20 cellular contexts compared by ENCODE assay signal in the genomic region with DNA sequence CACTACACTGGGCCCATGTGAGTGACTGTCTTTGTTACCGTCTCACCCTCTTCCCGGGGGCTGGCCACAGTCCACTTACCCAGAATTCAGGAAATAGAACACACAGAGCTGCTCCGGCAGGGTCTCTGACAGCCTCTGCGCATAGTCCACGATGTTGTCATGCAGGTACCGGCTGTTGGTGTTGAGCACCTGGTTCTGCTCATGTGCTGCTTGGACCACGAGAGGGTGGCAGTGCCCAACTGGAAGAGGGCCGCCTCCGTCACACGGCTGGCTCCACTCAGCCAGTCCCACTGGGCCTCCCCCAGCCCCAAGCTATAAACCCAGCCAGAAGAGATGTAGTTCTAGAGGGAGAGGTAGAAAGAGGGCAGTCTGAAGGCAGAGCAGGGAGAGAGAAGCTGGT. TPM values are rescaled to one million over a fixed set of nuclear protein-coding genes. Genes with fewer than 3 reads are reported as not detected.
DNase-seq lines count a peak whose midpoint lies in the region; ATAC-seq, FAIRE-seq and TF ChIP-seq lines count a peak whose summit lies in the region.
"Had no signal": no experiment of that assay in that cellular context is flagged by ENCODE, and none has a peak within 500 bp of the region (broad histone marks: within the 10 kb centered on the region; RNA-seq: fewer than 3 reads in every experiment).

No MANE protein-coding gene starts in this region.

- no peak overlapping the region for H2BK12ac ChIP-seq in H1 (ENCODE audit: low read depth, low read length)

- TF ChIP-seq RAD21 in H1 (IDR thresholded peaks at IDR 0.05 in 1 of 2, conservative IDR thresholded peaks at IDR 0.05 in 1 of 2; ENCODE audit: low read depth in 2 of 2, low read length in 2 of 2), result no peak

- TF ChIP-seq CTCF in RWPE1 (conservative IDR thresholded peaks at IDR 0.05; ENCODE audit: low read depth) (no peak), H1 (IDR thresholded peaks at IDR 0.05; ENCODE audit: control extremely low read depth in 1 of 3, insufficient read depth in 1 of 3, low read depth in 1 of 3, low read length in 3 of 3) (no peak), psoas muscle (IDR thresholded peaks at IDR 0.05) (no peak), tibial nerve (IDR thresholded peaks at IDR 0.05) (no peak)

- DNase-seq in activated CD4-positive, alpha-beta T cell treated with anti-CD3 and anti-CD28 coated beads, Interleukin-2, amount 10 ng/mL, durations not matched to agents 24 days and 14 days, result no peak
- no peak for DNase-seq in activated CD4-positive, alpha-beta T cell treated with anti-CD3 and anti-CD28 coated beads for 48 hours
- no peak for DNase-seq in RWPE1 (ENCODE audit: low spot score)
- no peak for DNase-seq in H1 (ENCODE audit: low read depth in 1 of 2, low spot score in 2 of 2)
- DNase-seq in psoas muscle, result peak in 1 of 2 donors; percentile 34
- DNase-seq in NCI-H1417 (lab: John Stamatoyannopoulos, UW), result no peak
- DNase-seq in tibial nerve (ENCODE audit: low spot score in 2 of 2), result no peak
- DNase-seq: activated CD4-positive, alpha-beta T cell treated with anti-CD3 and anti-CD28 coated beads for 4 hours; DMS79; dorsolateral prefrontal cortex; NCI-H1417 treated with DMSO at 0.1 percent for 48 hours; NCI-H69; SK-N-SH had no signal

- no peak overlapping the region for H3K4ac ChIP-seq in H1 (replicated peaks; ENCODE audit: insufficient read length, low read depth, low read length)

- H3K27me3 ChIP-seq in H1 (replicated peaks in 1 of 4; ENCODE audit: control insufficient read depth in 3 of 4, extremely low read depth in 1 of 4, insufficient read depth in 3 of 4, low read length in 3 of 4), result no peaks in the 10 kb centered on the region
- H3K27me3 ChIP-seq in psoas muscle (ENCODE audit: insufficient read depth in 3 of 3, low read length in 2 of 3), result no peaks in the 10 kb centered on the region
- no peaks in the 10 kb centered on the region for H3K27me3 ChIP-seq in tibial nerve
- H3K27me3 ChIP-seq: dorsolateral prefrontal cortex, neural progenitor cell had no signal

- WGBS in H1 (ENCODE audit: extremely low coverage in 1 of 2, insufficient coverage in 1 of 2, insufficient read length in 1 of 2, insufficient replicate concordance in 2 of 2, low coverage in 1 of 2, low lambda C conversion rate in 2 of 2, missing lambda C conversion rate in 1 of 2), 2 experiments, result 91% methylated on average over 10 of the region's 10 CpGs; no CpG with 5 or more reads in 1 of the 2 experiments
- 87 to 90% (median 88%) methylated on average over 10 of the region's 10 CpGs for WGBS in psoas muscle, 3 donors
- 91% methylated on average over 10 of the region's 10 CpGs for WGBS in tibial nerve, 2 donors

- intact Hi-C loops in activated CD4-positive, alpha-beta T cell treated with anti-CD3 and anti-CD28 coated beads, Interleukin-2, amount 10 ng/mL, durations not matched to agents 24 days and 14 days (cut with micrococcal nuclease), result loop anchor here (5.0 to 10.0 kb wide), 2 partner anchors 397 to 1325 kb away; partner anchors contain the start of genes CLK4 and RUFY1
- intact Hi-C loops in psoas muscle (cut with DNase I), result loop anchor here in 1 of 2 donors (5.0 kb wide), 1 partner anchor 362 kb away; the partner anchor contains the start of gene COL23A1

- no peak overlapping the region for H3K4me2 ChIP-seq in H1 (ENCODE audit: insufficient read depth in 1 of 2, low read depth in 2 of 2, low read length in 2 of 2)
- H3K4me2 ChIP-seq: neural progenitor cell had no signal

- peak overlapping the region; percentile 91 for H3K4me3 Mint-ChIP-seq in activated CD4-positive, alpha-beta T cell treated with anti-CD3 and anti-CD28 coated beads, Interleukin-2, amount 10 ng/mL, durations not matched to agents 24 days and 14 days

- no peak overlapping the region for H3K56ac ChIP-seq in H1 (replicated peaks; ENCODE audit: insufficient read length, low read depth, low read length)

- H4K8ac ChIP-seq in H1 (ENCODE audit: extremely low read depth, insufficient read depth, low read length), result peak overlapping the region; percentile 45; the same call in 1 of the 2 replicates

- peaks cover 7 to 35% (median 18%) of the 10 kb centered on the region in 4 experiments; a peak in 6 of 8 replicates for H3K36me3 ChIP-seq in H1 (ENCODE audit: control insufficient read depth in 2 of 4, insufficient read depth in 4 of 4, low read length in 3 of 4)
- H3K36me3 ChIP-seq in psoas muscle (ENCODE audit: insufficient read depth in 1 of 2, low read depth in 1 of 2), result peaks cover 3 to 55% of the 10 kb centered on the region in 2 donors
- H3K36me3 ChIP-seq in tibial nerve, result peaks cover 0 to 66% (median 0%) of the 10 kb centered on the region in 3 donors
- H3K36me3 ChIP-seq: neural progenitor cell had no signal

- TF ChIP-seq POLR2A in H1 (IDR thresholded peaks at IDR 0.05; ENCODE audit: control extremely low read depth in 1 of 2, low read depth in 2 of 2, low read length in 2 of 2) (no peak), tibial nerve (IDR thresholded peaks at IDR 0.05) (no peak)

- TF ChIP-seq EP300 in H1 (IDR thresholded peaks at IDR 0.05; ENCODE audit: borderline replicate concordance in 1 of 2, low read depth in 2 of 2, low read length in 2 of 2) (no peak), tibial nerve (IDR thresholded peaks at IDR 0.05) (no peak)

- FAIRE-seq in H1 (lab: Jason Lieb, UNC), result no peak
- FAIRE-seq: A549, islet of Langerhans, urothelium cell line had no signal

- peaks cover 0 to 5% of the 10 kb centered on the region in 2 experiments for H4K20me1 ChIP-seq in H1 (replicated peaks in 1 of 2; ENCODE audit: control insufficient read depth in 1 of 2, insufficient read depth in 2 of 2, low read length in 2 of 2)

- H3K36me3 Mint-ChIP-seq in activated CD4-positive, alpha-beta T cell treated with anti-CD3 and anti-CD28 coated beads, Interleukin-2, amount 10 ng/mL, durations not matched to agents 24 days and 14 days (ENCODE audit: low read depth), result peaks cover 61% of the 10 kb centered on the region

- peaks cover 3% of the 10 kb centered on the region; the same call in 1 of the 2 replicates for H3K23me2 ChIP-seq in H1 (ENCODE audit: low read depth, low read length)

- H2BK15ac ChIP-seq in H1 (ENCODE audit: low read length), result no peak overlapping the region

- no peak overlapping the region for H2BK20ac ChIP-seq in H1 (ENCODE audit: low read length)

- no peak overlapping the region for H4K91ac ChIP-seq in H1 (replicated peaks; ENCODE audit: insufficient read length, low read length)

- ATAC-seq in psoas muscle (no peak), HG02973 (IDR thresholded peaks at IDR 0.05; ENCODE audit: unreplicated experiment) (no peak)
- ATAC-seq: A549 had no signal

- no peak overlapping the region for H3K27ac Mint-ChIP-seq in activated CD4-positive, alpha-beta T cell treated with anti-CD3 and anti-CD28 coated beads, Interleukin-2, amount 10 ng/mL, durations not matched to agents 24 days and 14 days

- no peak overlapping the region for H3K18ac ChIP-seq in H1 (ENCODE audit: extremely low read depth, low read length)

- peaks cover 45% of the 10 kb centered on the region for H3K4me1 Mint-ChIP-seq in activated CD4-positive, alpha-beta T cell treated with anti-CD3 and anti-CD28 coated beads, Interleukin-2, amount 10 ng/mL, durations not matched to agents 24 days and 14 days

- POLR2A ChIA-PET in RWPE1 (lab: Yijun Ruan, JAX; ENCODE audit: low non-redundant PET), result no interaction called here
- POLR2A ChIA-PET in H1 (lab: Charles Lee; ENCODE audit: partially characterized antibody), result interaction anchor here (0.6 to 21.6 kb wide), 4 partner anchors 9 to 37 kb away, joined by 3 to 507 read pairs (median 3); partner anchors contain the start of gene HNRNPAB

- H3K4me1 ChIP-seq in H1 (replicated peaks in 1 of 4; ENCODE audit: control insufficient read depth in 3 of 4, insufficient read depth in 4 of 4, low read length in 3 of 4) (peaks cover 0 to 16% (median 10%) of the 10 kb centered on the region in 4 experiments; a peak in 6 of 7 replicates), psoas muscle (peaks cover 39% of the 10 kb centered on the region), tibial nerve (peaks cover 0 to 41% (median 27%) of the 10 kb centered on the region in 4 donors)

- H3K4me3 ChIP-seq in H1 (ENCODE audit: extremely low read depth in 1 of 4, insufficient read depth in 2 of 4, low read depth in 3 of 4, low read length in 4 of 4) (no peak overlapping the region), psoas muscle (peak overlapping the region; percentile 94), tibial nerve (no peak overlapping the region)
- H3K4me3 ChIP-seq: A549, neural progenitor cell had no signal

- no peaks in the 10 kb centered on the region for H3K9me3 Mint-ChIP-seq in activated CD4-positive, alpha-beta T cell treated with anti-CD3 and anti-CD28 coated beads, Interleukin-2, amount 10 ng/mL, durations not matched to agents 24 days and 14 days
- H3K9me3 Mint-ChIP-seq: neural progenitor cell had no signal

- no peak overlapping the region for H3K14ac ChIP-seq in H1 (ENCODE audit: insufficient read length)

- no peak overlapping the region for H2BK120ac ChIP-seq in H1 (replicated peaks; ENCODE audit: low read depth, low read length)

- H3K9ac ChIP-seq in H1 (replicated peaks in 1 of 4; ENCODE audit: extremely low read depth in 1 of 4, low read depth in 3 of 4, low read length in 3 of 4), result no peak overlapping the region
- H3K9ac ChIP-seq: neural progenitor cell, SK-N-SH had no signal

- H3K27ac ChIP-seq in RWPE1, result peak overlapping the region; percentile 44
- no peak overlapping the region for H3K27ac ChIP-seq in H1 (ENCODE audit: low read depth, low read length)
- peak overlapping the region; percentile 99 for H3K27ac ChIP-seq in psoas muscle
- H3K27ac ChIP-seq in tibial nerve, result no peak overlapping the region
- H3K27ac ChIP-seq: A549, neural progenitor cell had no signal

- no peak overlapping the region for H2AFZ ChIP-seq in H1 (ENCODE audit: low read length)
- H2AFZ ChIP-seq: neural progenitor cell had no signal

- peaks cover 11% of the 10 kb centered on the region for H3K79me1 ChIP-seq in H1 (ENCODE audit: low read depth, low read length)

- CTCF ChIA-PET in RWPE1 (lab: Yijun Ruan, JAX), result interaction anchor here (0.9 kb wide), 1 partner anchor 50 kb away, joined by 3 read pairs; no protein-coding TSS in a partner anchor
- CTCF ChIA-PET in H1 (lab: Charles Lee; ENCODE audit: partially characterized antibody), result interaction anchor here (0.5 kb wide), 1 partner anchor 49 kb away, joined by 3 read pairs; no protein-coding TSS in a partner anchor

- H3K9me3 ChIP-seq in H1 (ENCODE audit: insufficient read depth in 2 of 2, low read depth in 1 of 2, low read length in 1 of 2) (no peaks in the 10 kb centered on the region), psoas muscle (no peaks in the 10 kb centered on the region), tibial nerve (peaks cover 0 to 4% (median 0%) of the 10 kb centered on the region in 4 donors)
- H3K9me3 ChIP-seq: A549, SK-N-SH had no signal

- no peak overlapping the region for H4K5ac ChIP-seq in H1 (ENCODE audit: insufficient read length, low read depth, low read length)

- no peak overlapping the region for H2BK5ac ChIP-seq in H1 (ENCODE audit: low read depth, low read length)

- H3K23ac ChIP-seq in H1 (ENCODE audit: insufficient read length), result no peak overlapping the region

- no peaks in the 10 kb centered on the region for H3K27me3 Mint-ChIP-seq in activated CD4-positive, alpha-beta T cell treated with anti-CD3 and anti-CD28 coated beads, Interleukin-2, amount 10 ng/mL, durations not matched to agents 24 days and 14 days

- H2AK5ac ChIP-seq in H1 (ENCODE audit: low read depth, low read length), result no peak overlapping the region

- peaks cover 0 to 13% of the 10 kb centered on the region in 2 experiments; a peak in 2 of 4 replicates for H3K79me2 ChIP-seq in H1 (ENCODE audit: control insufficient read depth in 1 of 2, insufficient read depth in 2 of 2, low read length in 2 of 2)

RNA-seq across cellular contexts. Expression of gene PHYKPL, which starts 2.7 kb away (rescaled TPM):
- total RNA-seq in activated CD4-positive, alpha-beta T cell treated with anti-CD3 and anti-CD28 coated beads, Interleukin-2, amount 10 ng/mL, durations not matched to agents 24 days and 14 days, result 77.8 and 85.9 TPM in 2 replicates
- 29.5 and 32.1 TPM in 2 replicates for total RNA-seq in H1 (2021; fragmentation: NEBNext Ultra II Directional; extraction: Animal tissue kit (Norgen Biotek cat#: 25700))
- polyA plus RNA-seq in H1 (2011; rRNA removed) (25.1 and 33.4 TPM in 2 replicates), psoas muscle (10 to 100 TPM; 22.3 to 43.9 (median 27.5) TPM)
- 35.7 TPM for polyA plus RNA-seq in H1 (2011; cell fraction: cytosol; rRNA removed)
- 106 TPM for polyA plus RNA-seq in H1 (2011; cell fraction: nucleus; rRNA removed)
- polyA plus RNA-seq in H1 (2012, experiment 1 of 2), result 22.0 to 26.7 TPM (median 22.5 TPM) in 4 replicates
- polyA plus RNA-seq in H1 (2012, experiment 2 of 2), result 9.1 TPM
- polyA plus RNA-seq in H1 (2013, experiment 1 of 2), result 10.9 TPM
- polyA plus RNA-seq in H1 (2013, experiment 2 of 2), result 7.7 TPM
- 44.1 and 62.2 TPM in 2 replicates for polyA minus RNA-seq in H1 (2011; rRNA and poly(A)+ RNA removed)
- polyA minus RNA-seq in H1 (2011; cell fraction: cytosol; rRNA and poly(A)+ RNA removed), result 25.1 TPM
- 91.2 TPM for polyA minus RNA-seq in H1 (2011; cell fraction: nucleus; rRNA and poly(A)+ RNA removed)
- total RNA-seq in psoas muscle (10 to 100 TPM; 43.2 to 51.6 (median 45.2) TPM), tibial nerve (100 to 1,000 TPM in 2 of 4 donors, 10 to 100 TPM in 2; 77.2 to 121 (median 97.1) TPM)

RNA-seq across cellular contexts. Expression of gene HNRNPAB, which starts 25.5 kb away (rescaled TPM):
- 492 and 507 TPM in 2 replicates for total RNA-seq in activated CD4-positive, alpha-beta T cell treated with anti-CD3 and anti-CD28 coated beads, Interleukin-2, amount 10 ng/mL, durations not matched to agents 24 days and 14 days
- total RNA-seq in H1 (2021; fragmentation: NEBNext Ultra II Directional; extraction: Animal tissue kit (Norgen Biotek cat#: 25700)), result 556 and 563 TPM in 2 replicates
- polyA plus RNA-seq in H1 (2011; rRNA removed), result 350 and 373 TPM in 2 replicates
- 393 TPM for polyA plus RNA-seq in H1 (2011; cell fraction: cytosol; rRNA removed)
- polyA plus RNA-seq in H1 (2011; cell fraction: nucleus; rRNA removed), result 141 TPM
- polyA plus RNA-seq in H1 (2012, experiment 1 of 2), result 386 to 417 TPM (median 389 TPM) in 4 replicates
- 229 TPM for polyA plus RNA-seq in H1 (2012, experiment 2 of 2)
- polyA plus RNA-seq in H1 (2013, experiment 1 of 2), result 302 TPM
- polyA plus RNA-seq in H1 (2013, experiment 2 of 2), result 299 TPM
- polyA minus RNA-seq in H1 (2011; rRNA and poly(A)+ RNA removed), result 74.5 and 90.5 TPM in 2 replicates
- 107 TPM for polyA minus RNA-seq in H1 (2011; cell fraction: cytosol; rRNA and poly(A)+ RNA removed)
- 87.5 TPM for polyA minus RNA-seq in H1 (2011; cell fraction: nucleus; rRNA and poly(A)+ RNA removed)
- 100 to 1,000 TPM in 3 of 4 donors, 10 to 100 TPM in 1; 74.1 to 210 (median 140) TPM for total RNA-seq in psoas muscle
- polyA plus RNA-seq in psoas muscle, result 100 to 1,000 TPM in 2 of 3 donors, 10 to 100 TPM in 1; 97.5 to 243 (median 181) TPM
- total RNA-seq in tibial nerve, result 100 to 1,000 TPM in 3 of 4 donors, 10 to 100 TPM in 1; 92.0 to 135 (median 122) TPM

RNA-seq across cellular contexts. Expression of gene GMCL2, which starts 42.7 kb away (rescaled TPM):
- total RNA-seq in activated CD4-positive, alpha-beta T cell treated with anti-CD3 and anti-CD28 coated beads, Interleukin-2, amount 10 ng/mL, durations not matched to agents 24 days and 14 days, result 0.07 TPM in 1 of 2 replicates, not detected in the other
- 0.13 TPM in 1 of 2 replicates, not detected in the other for total RNA-seq in H1 (2021; fragmentation: NEBNext Ultra II Directional; extraction: Animal tissue kit (Norgen Biotek cat#: 25700))
- not detected in 2 replicates for polyA plus RNA-seq in H1 (2011; rRNA removed)
- not detected for polyA plus RNA-seq in H1 (2011; cell fraction: cytosol; rRNA removed)
- polyA plus RNA-seq in H1 (2011; cell fraction: nucleus; rRNA removed), result 0.06 TPM
- not detected in 4 replicates for polyA plus RNA-seq in H1 (2012, experiment 1 of 2)
- polyA plus RNA-seq in H1 (2012, experiment 2 of 2), result not detected
- not detected for polyA plus RNA-seq in H1 (2013, experiment 1 of 2)
- polyA plus RNA-seq in H1 (2013, experiment 2 of 2), result not detected
- not detected in 2 replicates for polyA minus RNA-seq in H1 (2011; rRNA and poly(A)+ RNA removed)
- not detected for polyA minus RNA-seq in H1 (2011; cell fraction: cytosol; rRNA and poly(A)+ RNA removed)
- polyA minus RNA-seq in H1 (2011; cell fraction: nucleus; rRNA and poly(A)+ RNA removed), result not detected
- not detected for total RNA-seq in psoas muscle
- polyA plus RNA-seq in psoas muscle, result not detected
- total RNA-seq in tibial nerve, result not detected
- total RNA-seq: fibroblast of villous mesenchyme, H4 had no signal
- polyA plus RNA-seq: A549, SK-N-SH had no signal

Comparison
In these comparisons a context has a peak if more than half of its experiments do, and no peak if none do; other contexts are left out.
1. H3K27ac ChIP-seq: peak in RWPE1 (single experiment) and psoas muscle (single experiment); none in H1 (single experiment) and tibial nerve (0 of 4).